10 cellular contexts compared by ENCODE assay signal in genomic region chr9:5587024-5587423, GRCh38. TPM values are rescaled to one million over a fixed set of nuclear protein-coding genes. Genes with fewer than 3 reads are reported as not detected.
A peak's percentile ranks its signal among the peaks of the same experiment; 100 is the strongest.
DNase-seq lines count a peak whose midpoint lies in the region; ATAC-seq and TF ChIP-seq lines count a peak whose summit lies in the region.
"Had no signal": no experiment of that assay in that cellular context is flagged by ENCODE, and none has a peak within 500 bp of the region (broad histone marks: within the 10 kb centered on the region; RNA-seq: fewer than 3 reads in every experiment).

No MANE protein-coding gene starts in this region.

- peaks cover 41% of the 10 kb centered on the region for H3K4me1 Mint-ChIP-seq in activated CD8-positive, alpha-beta memory T cell treated with anti-CD3 and anti-CD28 coated beads, Interleukin-2, amount 10 ng/mL, durations not matched to agents 7 days and 5 days
- peaks cover 87% of the 10 kb centered on the region for H3K4me1 Mint-ChIP-seq in stimulated activated naive CD8-positive, alpha-beta T cell treated with anti-CD3 and anti-CD28 coated beads, Interleukin-15, Interleukin-2, amounts not matched to agents 100 ng/mL and 50 ng/mL, for 24 hours (ENCODE audit: low read depth)

- peaks cover 0 to 23% (median 9%) of the 10 kb centered on the region in 12 donors for H3K4me1 ChIP-seq in heart left ventricle
- H3K4me1 ChIP-seq in stomach: peaks cover 0 to 5% (median 2%) of the 10 kb centered on the region in 4 donors
- no peaks in the 10 kb centered on the region for H3K4me1 ChIP-seq in Peyer's patch
- H3K4me1 ChIP-seq: adrenal gland had no signal

- H3K36me3 Mint-ChIP-seq in activated CD8-positive, alpha-beta memory T cell treated with anti-CD3 and anti-CD28 coated beads, Interleukin-2, amount 10 ng/mL, durations not matched to agents 7 days and 5 days: peaks cover 2% of the 10 kb centered on the region
- H3K36me3 Mint-ChIP-seq in stimulated activated naive CD8-positive, alpha-beta T cell treated with anti-CD3 and anti-CD28 coated beads, Interleukin-15, Interleukin-2, amounts not matched to agents 100 ng/mL and 50 ng/mL, for 24 hours (ENCODE audit: low read depth): no peaks in the 10 kb centered on the region

- H3K27me3 Mint-ChIP-seq in activated CD8-positive, alpha-beta memory T cell treated with anti-CD3 and anti-CD28 coated beads, Interleukin-2, amount 10 ng/mL, durations not matched to agents 7 days and 5 days: peaks cover 2% of the 10 kb centered on the region
- H3K27me3 Mint-ChIP-seq in stimulated activated naive CD8-positive, alpha-beta T cell treated with anti-CD3 and anti-CD28 coated beads, Interleukin-15, Interleukin-2, amounts not matched to agents 100 ng/mL and 50 ng/mL, for 24 hours: no peaks in the 10 kb centered on the region

- CTCF ChIA-PET in activated CD8-positive, alpha-beta memory T cell treated with anti-CD3 and anti-CD28 coated beads, Interleukin-2, amount 10 ng/mL, durations not matched to agents 7 days and 5 days (lab: Charles Lee): interaction anchor here (1.1 to 6.1 kb wide), 8 partner anchors 13 to 401 kb away, joined by 3 to 88 read pairs (median 14); partner anchors contain the start of genes CD274, INSL6 and PLGRKT

- H3K9me3 Mint-ChIP-seq in activated CD8-positive, alpha-beta memory T cell treated with anti-CD3 and anti-CD28 coated beads, Interleukin-2, amount 10 ng/mL, durations not matched to agents 7 days and 5 days (ENCODE audit: low read depth): no peaks in the 10 kb centered on the region
- H3K9me3 Mint-ChIP-seq in stimulated activated naive CD8-positive, alpha-beta T cell treated with anti-CD3 and anti-CD28 coated beads, Interleukin-15, Interleukin-2, amounts not matched to agents 100 ng/mL and 50 ng/mL, for 24 hours: no peaks in the 10 kb centered on the region

- H3K36me3 ChIP-seq in heart left ventricle: no peaks in the 10 kb centered on the region
- no peaks in the 10 kb centered on the region for H3K36me3 ChIP-seq in stomach
- no peaks in the 10 kb centered on the region for H3K36me3 ChIP-seq in Peyer's patch
- H3K36me3 ChIP-seq: adrenal gland had no signal

- intact Hi-C loops in heart left ventricle (cut with DNase I) (loop anchor here in 5 of 10 donors (5.0 to 10.0 kb wide), 4 partner anchors 75 to 400 kb away; partner anchors contain the start of genes CD274 (in 2 of the 5), INSL6 (in 1 of the 5) and PDCD1LG2 (in 1 of the 5)), stomach (cut with DNase I; ENCODE audit: low total_unique reads) (loop anchor here (10.0 kb wide), 1 partner anchor 122 kb away; no protein-coding TSS in a partner anchor)

- H3K27ac ChIP-seq in heart left ventricle: no peak overlapping the region
- no peak overlapping the region for H3K27ac ChIP-seq in stomach
- H3K27ac ChIP-seq in Peyer's patch: peak overlapping the region in 1 of 4 donors; percentile 20
- H3K27ac ChIP-seq: HL-60 had no signal

- H3K4me3 ChIP-seq in heart left ventricle: no peak overlapping the region
- no peak overlapping the region for H3K4me3 ChIP-seq in stomach
- no peak overlapping the region for H3K4me3 ChIP-seq in Peyer's patch
- H3K4me3 ChIP-seq: adrenal gland had no signal

- peak; percentile 32 for ATAC-seq in activated CD8-positive, alpha-beta memory T cell treated with anti-CD3 and anti-CD28 coated beads, Interleukin-2, amount 10 ng/mL, durations not matched to agents 7 days and 5 days
- no peak for ATAC-seq in heart left ventricle

- TF ChIP-seq EP300 in stomach (IDR thresholded peaks at IDR 0.05): no peak

- 90 to 100% (median 94%) methylated on average over 1 of the region's 1 CpG for WGBS in heart left ventricle, 4 donors
- WGBS in stomach, 5 donors: 67 to 93% (median 79%) methylated on average over 1 of the region's 1 CpG

- no peak overlapping the region for H3K4me3 Mint-ChIP-seq in activated CD8-positive, alpha-beta memory T cell treated with anti-CD3 and anti-CD28 coated beads, Interleukin-2, amount 10 ng/mL, durations not matched to agents 7 days and 5 days
- peak overlapping the region; percentile 24 for H3K4me3 Mint-ChIP-seq in stimulated activated naive CD8-positive, alpha-beta T cell treated with anti-CD3 and anti-CD28 coated beads, Interleukin-15, Interleukin-2, amounts not matched to agents 100 ng/mL and 50 ng/mL, for 24 hours

- TF ChIP-seq CTCF in heart left ventricle (IDR thresholded peaks at IDR 0.05) (no peak), stomach (IDR thresholded peaks at IDR 0.05) (no peak), Peyer's patch (IDR thresholded peaks at IDR 0.05) (no peak)

- H3K9me3 ChIP-seq in heart left ventricle (no peaks in the 10 kb centered on the region), stomach (no peaks in the 10 kb centered on the region), Peyer's patch (no peaks in the 10 kb centered on the region)
- H3K9me3 ChIP-seq: adrenal gland had no signal

- H3K27ac Mint-ChIP-seq in activated CD8-positive, alpha-beta memory T cell treated with anti-CD3 and anti-CD28 coated beads, Interleukin-2, amount 10 ng/mL, durations not matched to agents 7 days and 5 days: peak overlapping the region; percentile 81
- H3K27ac Mint-ChIP-seq in stimulated activated naive CD8-positive, alpha-beta T cell treated with anti-CD3 and anti-CD28 coated beads, Interleukin-15, Interleukin-2, amounts not matched to agents 100 ng/mL and 50 ng/mL, for 24 hours: peak overlapping the region; percentile 88

- TF ChIP-seq POLR2A in heart left ventricle (IDR thresholded peaks at IDR 0.05) (no peak), stomach (IDR thresholded peaks at IDR 0.05) (no peak), Peyer's patch (IDR thresholded peaks at IDR 0.05) (no peak)

- peak; percentile 55 for DNase-seq in activated CD8-positive, alpha-beta memory T cell treated with anti-CD3 and anti-CD28 coated beads, Interleukin-2, amount 10 ng/mL, durations not matched to agents 7 days and 5 days
- no peak for DNase-seq in activated CD8-positive, alpha-beta memory T cell treated with anti-CD3 and anti-CD28 coated beads for 24 hours
- peak; percentile 66 to 70 for DNase-seq in activated T-cell treated with anti-CD3 and anti-CD28 coated beads, Interleukin-2, amount 50 U/mL, for 48 hours
- DNase-seq in hepatic stellate cell (ENCODE audit: low spot score) (peak; percentile 64), heart left ventricle (no peak), stomach (no peak), Peyer's patch (no peak)
- DNase-seq: adrenal gland had no signal

- H3K27me3 ChIP-seq in heart left ventricle (no peaks in the 10 kb centered on the region), stomach (no peaks in the 10 kb centered on the region), Peyer's patch (no peaks in the 10 kb centered on the region)
- H3K27me3 ChIP-seq: adrenal gland had no signal

RNA-seq across cellular contexts. Expression of gene RIC1, which starts 41.9 kb away (rescaled TPM):
- 10 to 100 TPM; 18.4 to 22.6 TPM for total RNA-seq in activated CD8-positive, alpha-beta memory T cell treated with anti-CD3 and anti-CD28 coated beads, Interleukin-2, amount 10 ng/mL, durations not matched to agents 7 days and 5 days
- total RNA-seq in heart left ventricle: 10 to 100 TPM in 4 of 9 donors, 1 to 10 TPM in 5; 7.0 to 14.4 (median 9.7) TPM
- 1 to 10 TPM; 2.4 to 7.8 TPM for polyA plus RNA-seq in heart left ventricle
- 10 to 100 TPM in 4 of 5 donors, 1 to 10 TPM in 1; 6.4 to 67.9 (median 38.8) TPM for total RNA-seq in stomach
- 1 to 10 TPM; 3.2 to 3.8 (median 3.2) TPM for polyA plus RNA-seq in stomach
- total RNA-seq in Peyer's patch: 10 to 100 TPM; 31.1 to 49.6 (median 39.2) TPM

Comparison
In these comparisons a context has a peak if more than half of its experiments do, and no peak if none do; other contexts are left out.
1. DNase-seq: peak in activated CD8-positive, alpha-beta memory T cell treated with anti-CD3 and anti-CD28 coated beads, Interleukin-2, amount 10 ng/mL, durations not matched to agents 7 days and 5 days (single experiment), activated T-cell treated with anti-CD3 and anti-CD28 coated beads, Interleukin-2, amount 50 U/mL, for 48 hours (2 of 2) and hepatic stellate cell (single experiment); none in activated CD8-positive, alpha-beta memory T cell treated with anti-CD3 and anti-CD28 coated beads for 24 hours (single experiment), heart left ventricle (0 of 5), stomach (single experiment) and Peyer's patch (0 of 3).